ENCODE assay signal across 20 cellular contexts in the genomic region with DNA sequence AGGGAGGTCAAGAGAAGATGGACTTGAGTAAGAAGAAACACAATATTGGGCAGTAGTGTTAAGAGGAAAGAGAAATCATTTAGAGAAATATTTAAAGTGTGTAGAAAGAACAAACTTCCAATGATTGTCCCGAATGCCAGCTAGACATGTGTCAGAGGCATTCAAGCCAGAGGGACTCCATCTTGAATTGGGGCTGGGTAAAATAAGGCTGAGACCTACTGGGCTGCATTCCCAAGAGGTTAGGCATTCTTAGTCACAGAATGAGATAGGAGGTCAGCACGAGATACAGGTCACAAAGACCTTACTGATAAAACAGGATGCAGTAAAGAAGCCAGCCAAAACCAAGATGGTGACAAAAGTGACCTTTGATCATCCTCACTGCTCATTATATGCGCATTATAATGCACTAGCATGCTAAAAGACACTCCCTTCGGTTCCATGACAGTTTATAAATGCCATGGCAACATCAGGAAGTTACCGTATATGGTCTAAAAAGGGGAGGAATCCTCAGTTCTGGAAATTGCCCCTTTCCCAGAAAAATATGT.
"Had no signal": no experiment of that assay in that cellular context is flagged by ENCODE, and none has a peak within 500 bp of the region (broad histone marks: within the 10 kb centered on the region; RNA-seq: fewer than 3 reads in every experiment).

No MANE protein-coding gene starts in this region.

- H3K4me1 ChIP-seq: SJSA1 had no signal

- H3K27me3 ChIP-seq: SJSA1 had no signal

- H3K9ac ChIP-seq: SK-N-SH had no signal

- DNase-seq: KBM-7, MG63, NCI-H1092, NCI-H1105 treated with DMSO at 0.1 percent for 48 hours, NCI-H1417 treated with DMSO at 0.1 percent for 48 hours, NCI-H187, NCI-H2029, NCI-H2081 treated with DMSO at 0.1 percent for 48 hours, NCI-H2171, NCI-H226, NCI-H446, NCI-H510A, NCI-H524 treated with DMSO at 0.1 percent for 48 hours, NCI-H69, NCI-H774, Right ventricle myocardium superior, RPMI8226, SIG-M5, SK-N-SH had no signal

- H3K4me2 ChIP-seq: SK-N-SH had no signal

- H3K4me3 ChIP-seq: MG63, SJSA1 had no signal

- H3K27ac ChIP-seq: SJSA1 had no signal

- H3K36me3 ChIP-seq: MG63, SJSA1 had no signal
